ENCODE assay signal across 1 cellular context in genomic region chr19:17226002-17226933, GRCh38.
TF ChIP-seq lines count a peak whose summit lies in the region.

OCEL1 (plus strand) TSS chr19:17226226; CDS start chr19:17226248, 22 bp downstream.

TF ChIP-seq in K562, 482 proteins besides CTCF, POLR2A, EP300 and RAD21 (continued from another document and continues in another):
- TF ChIP-seq, protein P1, sequence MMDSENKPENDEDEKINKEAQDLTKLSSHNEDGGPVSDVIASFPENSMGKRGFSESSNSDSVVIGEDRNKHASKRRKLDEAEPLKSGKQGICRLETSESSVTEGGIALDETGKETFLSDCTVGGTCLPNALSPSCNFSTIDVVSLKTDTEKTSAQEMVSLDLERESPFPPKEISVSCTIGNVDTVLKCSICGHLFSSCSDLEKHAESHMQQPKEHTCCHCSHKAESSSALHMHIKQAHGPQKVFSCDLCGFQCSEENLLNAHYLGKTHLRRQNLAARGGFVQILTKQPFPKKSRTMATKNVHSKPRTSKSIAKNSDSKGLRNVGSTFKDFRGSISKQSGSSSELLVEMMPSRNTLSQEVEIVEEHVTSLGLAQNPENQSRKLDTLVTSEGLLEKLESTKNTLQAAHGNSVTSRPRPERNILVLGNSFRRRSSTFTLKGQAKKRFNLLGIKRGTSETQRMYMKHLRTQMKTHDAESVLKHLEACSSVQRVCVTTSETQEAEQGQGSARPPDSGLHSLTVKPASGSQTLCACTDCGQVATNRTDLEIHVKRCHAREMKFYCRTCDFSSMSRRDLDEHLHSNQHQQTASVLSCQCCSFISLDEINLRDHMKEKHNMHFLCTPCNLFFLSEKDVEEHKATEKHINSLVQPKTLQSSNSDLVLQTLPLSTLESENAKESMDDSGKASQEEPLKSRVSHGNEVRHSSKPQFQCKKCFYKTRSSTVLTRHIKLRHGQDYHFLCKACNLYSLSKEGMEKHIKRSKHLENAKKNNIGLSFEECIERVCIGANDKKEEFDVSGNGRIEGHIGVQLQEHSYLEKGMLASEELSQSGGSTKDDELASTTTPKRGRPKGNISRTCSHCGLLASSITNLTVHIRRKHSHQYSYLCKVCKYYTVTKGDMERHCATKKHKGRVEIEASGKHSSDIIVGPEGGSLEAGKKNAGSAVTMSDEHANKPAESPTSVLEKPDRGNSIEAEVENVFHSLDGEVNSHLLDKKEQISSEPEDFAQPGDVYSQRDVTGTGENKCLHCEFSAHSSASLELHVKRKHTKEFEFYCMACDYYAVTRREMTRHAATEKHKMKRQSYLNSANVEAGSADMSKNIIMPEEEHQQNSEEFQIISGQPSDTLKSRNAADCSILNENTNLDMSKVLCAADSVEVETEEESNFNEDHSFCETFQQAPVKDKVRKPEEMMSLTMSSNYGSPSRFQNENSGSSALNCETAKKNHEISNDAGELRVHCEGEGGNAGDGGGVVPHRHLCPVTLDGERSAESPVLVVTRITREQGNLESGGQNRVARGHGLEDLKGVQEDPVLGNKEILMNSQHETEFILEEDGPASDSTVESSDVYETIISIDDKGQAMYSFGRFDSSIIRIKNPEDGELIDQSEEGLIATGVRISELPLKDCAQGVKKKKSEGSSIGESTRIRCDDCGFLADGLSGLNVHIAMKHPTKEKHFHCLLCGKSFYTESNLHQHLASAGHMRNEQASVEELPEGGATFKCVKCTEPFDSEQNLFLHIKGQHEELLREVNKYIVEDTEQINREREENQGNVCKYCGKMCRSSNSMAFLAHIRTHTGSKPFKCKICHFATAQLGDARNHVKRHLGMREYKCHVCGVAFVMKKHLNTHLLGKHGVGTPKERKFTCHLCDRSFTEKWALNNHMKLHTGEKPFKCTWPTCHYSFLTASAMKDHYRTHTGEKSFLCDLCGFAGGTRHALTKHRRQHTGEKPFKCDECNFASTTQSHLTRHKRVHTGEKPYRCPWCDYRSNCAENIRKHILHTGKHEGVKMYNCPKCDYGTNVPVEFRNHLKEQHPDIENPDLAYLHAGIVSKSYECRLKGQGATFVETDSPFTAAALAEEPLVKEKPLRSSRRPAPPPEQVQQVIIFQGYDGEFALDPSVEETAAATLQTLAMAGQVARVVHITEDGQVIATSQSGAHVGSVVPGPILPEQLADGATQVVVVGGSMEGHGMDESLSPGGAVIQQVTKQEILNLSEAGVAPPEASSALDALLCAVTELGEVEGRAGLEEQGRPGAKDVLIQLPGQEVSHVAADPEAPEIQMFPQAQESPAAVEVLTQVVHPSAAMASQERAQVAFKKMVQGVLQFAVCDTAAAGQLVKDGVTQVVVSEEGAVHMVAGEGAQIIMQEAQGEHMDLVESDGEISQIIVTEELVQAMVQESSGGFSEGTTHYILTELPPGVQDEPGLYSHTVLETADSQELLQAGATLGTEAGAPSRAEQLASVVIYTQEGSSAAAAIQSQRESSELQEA (IDR thresholded peaks at IDR 0.05; ENCODE audit: low read depth) = no peak
- TF ChIP-seq HDAC2 (IDR thresholded peaks at IDR 0.05) (peak; percentile 76; the same call in 1 of the 2 replicates), MTA3 (IDR thresholded peaks at IDR 0.05; ENCODE audit: borderline replicate concordance) (peak; percentile 93), TFAM (CRISPR knock-in tag; conservative IDR thresholded peaks at IDR 0.05) (no peak), ZNF324 (CRISPR knock-in tag; IDR thresholded peaks at IDR 0.05) (no peak), ZNF384 (IDR thresholded peaks at IDR 0.05; ENCODE audit: low read depth, low read length) (no peak), TEAD2 (tag; IDR thresholded peaks at IDR 0.05) (no peak), ILF3 (IDR thresholded peaks at IDR 0.05; ENCODE audit: borderline replicate concordance) (no peak; the same call in 1 of the 2 replicates), E2F5 (CRISPR knock-in tag; IDR thresholded peaks at IDR 0.05) (no peak), PHB (CRISPR knock-in tag; IDR thresholded peaks at IDR 0.05) (no peak), USF1 (CRISPR knock-in tag; IDR thresholded peaks at IDR 0.05) (peak; percentile 57; the same call in 1 of the 2 replicates), ELF1 (tag; IDR thresholded peaks at IDR 0.05) (peak; percentile 61; the same call in 1 of the 2 replicates), THRA (IDR thresholded peaks at IDR 0.05) (no peak), MYNN (IDR thresholded peaks at IDR 0.05) (no peak), MYNN (CRISPR knock-in tag; IDR thresholded peaks at IDR 0.05) (no peak), BRF1 (IDR thresholded peaks at IDR 0.05; ENCODE audit: borderline replicate concordance, extremely low read depth, insufficient read length) (no peak), NR2F6 (CRISPR knock-in tag; IDR thresholded peaks at IDR 0.05) (no peak), ZKSCAN1 (IDR thresholded peaks at IDR 0.05; ENCODE audit: low read depth, low read length) (no peak), ZNF316 (IDR thresholded peaks at IDR 0.05) (no peak), ZNF766 (CRISPR knock-in tag; conservative IDR thresholded peaks at IDR 0.05) (no peak; the same call in 1 of the 2 replicates), ELK1 (CRISPR knock-in tag; IDR thresholded peaks at IDR 0.05) (no peak), ZNF76 (CRISPR knock-in tag; IDR thresholded peaks at IDR 0.05; ENCODE audit: borderline replicate concordance) (no peak), ZC3H4 (CRISPR knock-in tag; IDR thresholded peaks at IDR 0.05; ENCODE audit: borderline replicate concordance) (no peak), RFX7 (CRISPR knock-in tag; IDR thresholded peaks at IDR 0.05) (no peak), ZBTB8A (IDR thresholded peaks at IDR 0.05; ENCODE audit: partially characterized antibody) (no peak), MED1 (CRISPR knock-in tag; IDR thresholded peaks at IDR 0.05; ENCODE audit: borderline replicate concordance) (no peak), MCM7 (IDR thresholded peaks at IDR 0.05) (no peak), FOS (IDR thresholded peaks at IDR 0.05; ENCODE audit: extremely low read depth, insufficient read length) (peak; percentile 14), PREB (CRISPR knock-in tag; IDR thresholded peaks at IDR 0.05) (no peak), NRF1 (conservative IDR thresholded peaks at IDR 0.05 in 1 of 2, IDR thresholded peaks at IDR 0.05 in 1 of 2) (peak; percentile 95 to 96)
- TF ChIP-seq, protein P2, sequence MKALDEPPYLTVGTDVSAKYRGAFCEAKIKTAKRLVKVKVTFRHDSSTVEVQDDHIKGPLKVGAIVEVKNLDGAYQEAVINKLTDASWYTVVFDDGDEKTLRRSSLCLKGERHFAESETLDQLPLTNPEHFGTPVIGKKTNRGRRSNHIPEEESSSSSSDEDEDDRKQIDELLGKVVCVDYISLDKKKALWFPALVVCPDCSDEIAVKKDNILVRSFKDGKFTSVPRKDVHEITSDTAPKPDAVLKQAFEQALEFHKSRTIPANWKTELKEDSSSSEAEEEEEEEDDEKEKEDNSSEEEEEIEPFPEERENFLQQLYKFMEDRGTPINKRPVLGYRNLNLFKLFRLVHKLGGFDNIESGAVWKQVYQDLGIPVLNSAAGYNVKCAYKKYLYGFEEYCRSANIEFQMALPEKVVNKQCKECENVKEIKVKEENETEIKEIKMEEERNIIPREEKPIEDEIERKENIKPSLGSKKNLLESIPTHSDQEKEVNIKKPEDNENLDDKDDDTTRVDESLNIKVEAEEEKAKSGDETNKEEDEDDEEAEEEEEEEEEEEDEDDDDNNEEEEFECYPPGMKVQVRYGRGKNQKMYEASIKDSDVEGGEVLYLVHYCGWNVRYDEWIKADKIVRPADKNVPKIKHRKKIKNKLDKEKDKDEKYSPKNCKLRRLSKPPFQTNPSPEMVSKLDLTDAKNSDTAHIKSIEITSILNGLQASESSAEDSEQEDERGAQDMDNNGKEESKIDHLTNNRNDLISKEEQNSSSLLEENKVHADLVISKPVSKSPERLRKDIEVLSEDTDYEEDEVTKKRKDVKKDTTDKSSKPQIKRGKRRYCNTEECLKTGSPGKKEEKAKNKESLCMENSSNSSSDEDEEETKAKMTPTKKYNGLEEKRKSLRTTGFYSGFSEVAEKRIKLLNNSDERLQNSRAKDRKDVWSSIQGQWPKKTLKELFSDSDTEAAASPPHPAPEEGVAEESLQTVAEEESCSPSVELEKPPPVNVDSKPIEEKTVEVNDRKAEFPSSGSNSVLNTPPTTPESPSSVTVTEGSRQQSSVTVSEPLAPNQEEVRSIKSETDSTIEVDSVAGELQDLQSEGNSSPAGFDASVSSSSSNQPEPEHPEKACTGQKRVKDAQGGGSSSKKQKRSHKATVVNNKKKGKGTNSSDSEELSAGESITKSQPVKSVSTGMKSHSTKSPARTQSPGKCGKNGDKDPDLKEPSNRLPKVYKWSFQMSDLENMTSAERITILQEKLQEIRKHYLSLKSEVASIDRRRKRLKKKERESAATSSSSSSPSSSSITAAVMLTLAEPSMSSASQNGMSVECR (CRISPR knock-in tag; IDR thresholded peaks at IDR 0.05) = peak; percentile 63; the same call in 1 of the 2 replicates
- TF ChIP-seq, protein P3, sequence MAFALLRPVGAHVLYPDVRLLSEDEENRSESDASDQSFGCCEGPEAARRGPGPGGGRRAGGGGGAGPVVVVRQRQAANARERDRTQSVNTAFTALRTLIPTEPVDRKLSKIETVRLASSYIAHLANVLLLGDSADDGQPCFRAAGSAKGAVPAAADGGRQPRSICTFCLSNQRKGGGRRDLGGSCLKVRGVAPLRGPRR (CRISPR knock-in tag; IDR thresholded peaks at IDR 0.05) = no peak
- TF ChIP-seq, protein P4, sequence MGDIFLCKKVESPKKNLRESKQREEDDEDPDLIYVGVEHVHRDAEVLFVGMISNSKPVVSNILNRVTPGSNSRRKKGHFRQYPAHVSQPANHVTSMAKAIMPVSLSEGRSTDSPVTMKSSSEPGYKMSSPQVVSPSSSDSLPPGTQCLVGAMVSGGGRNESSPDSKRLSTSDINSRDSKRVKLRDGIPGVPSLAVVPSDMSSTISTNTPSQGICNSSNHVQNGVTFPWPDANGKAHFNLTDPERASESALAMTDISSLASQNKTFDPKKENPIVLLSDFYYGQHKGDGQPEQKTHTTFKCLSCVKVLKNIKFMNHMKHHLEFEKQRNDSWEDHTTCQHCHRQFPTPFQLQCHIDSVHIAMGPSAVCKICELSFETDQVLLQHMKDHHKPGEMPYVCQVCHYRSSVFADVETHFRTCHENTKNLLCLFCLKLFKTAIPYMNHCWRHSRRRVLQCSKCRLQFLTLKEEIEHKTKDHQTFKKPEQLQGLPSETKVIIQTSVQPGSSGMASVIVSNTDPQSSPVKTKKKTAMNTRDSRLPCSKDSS (IDR thresholded peaks at IDR 0.05; ENCODE audit: low read depth, partially characterized antibody) = no peak
- TF ChIP-seq, protein P5, sequence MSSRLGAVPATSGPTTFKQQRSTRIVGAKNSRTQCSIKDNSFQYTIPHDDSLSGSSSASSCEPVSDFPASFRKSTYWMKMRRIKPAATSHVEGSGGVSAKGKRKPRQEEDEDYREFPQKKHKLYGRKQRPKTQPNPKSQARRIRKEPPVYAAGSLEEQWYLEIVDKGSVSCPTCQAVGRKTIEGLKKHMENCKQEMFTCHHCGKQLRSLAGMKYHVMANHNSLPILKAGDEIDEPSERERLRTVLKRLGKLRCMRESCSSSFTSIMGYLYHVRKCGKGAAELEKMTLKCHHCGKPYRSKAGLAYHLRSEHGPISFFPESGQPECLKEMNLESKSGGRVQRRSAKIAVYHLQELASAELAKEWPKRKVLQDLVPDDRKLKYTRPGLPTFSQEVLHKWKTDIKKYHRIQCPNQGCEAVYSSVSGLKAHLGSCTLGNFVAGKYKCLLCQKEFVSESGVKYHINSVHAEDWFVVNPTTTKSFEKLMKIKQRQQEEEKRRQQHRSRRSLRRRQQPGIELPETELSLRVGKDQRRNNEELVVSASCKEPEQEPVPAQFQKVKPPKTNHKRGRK (tag; IDR thresholded peaks at IDR 0.05) = no peak
